In genomic region chr10:63629363-63630084, GRCh38 we compare ENCODE assay signal across 8 cellular contexts.
DNase-seq lines count a peak whose midpoint lies in the region; ATAC-seq and TF ChIP-seq lines count a peak whose summit lies in the region.

No MANE protein-coding gene starts in this region.

- peak overlapping the region; percentile 96 for H3K27ac ChIP-seq in upper lobe of right lung

- peaks cover 27% of the 10 kb centered on the region for H3K4me1 ChIP-seq in upper lobe of right lung

- H3K27me3 ChIP-seq in upper lobe of right lung = no peaks in the 10 kb centered on the region

- peak; percentile 87 for TF ChIP-seq CTCF in GM12864 (IDR thresholded peaks at IDR 0.05; ENCODE audit: low read depth, low read length, missing control alignments)
- TF ChIP-seq CTCF in upper lobe of right lung (IDR thresholded peaks at IDR 0.05) = peak; percentile 78

- peak; percentile 53 for ATAC-seq in HG02642 (IDR thresholded peaks at IDR 0.05; ENCODE audit: poor library complexity, unreplicated experiment)
- peak; percentile 76 to 84 for ATAC-seq in left cardiac atrium
- peak; percentile 77 for ATAC-seq in upper lobe of right lung

- peak overlapping the region; percentile 86 for H3K4me3 ChIP-seq in GM12864 (ENCODE audit: low read depth, low read length)
- peak overlapping the region; percentile 65 for H3K4me3 ChIP-seq in upper lobe of right lung

- H3K36me3 ChIP-seq in upper lobe of right lung = no peaks in the 10 kb centered on the region

- DNase-seq in GM12864 (ENCODE audit: low read depth) = peak; percentile 85
- peak; percentile 90 for DNase-seq in NCI-H1092 treated with DMSO at 0.1 percent for 48 hours (lab: John Stamatoyannopoulos, UW)
- DNase-seq in SW480 (ENCODE audit: low spot score) = peak; percentile 97
- peak; percentile 99 for DNase-seq in amniotic epithelial cell (ENCODE audit: low read depth)
- DNase-seq in left cardiac atrium = peak; percentile 97
- DNase-seq in posterior vena cava (ENCODE audit: low spot score) = peak; percentile 98
- peak; percentile 97 for DNase-seq in upper lobe of right lung

- no peaks in the 10 kb centered on the region for H3K9me3 ChIP-seq in upper lobe of right lung

- intact Hi-C loops in left cardiac atrium (cut with DNase I) (loop anchor here in 1 of 2 donors (1.0 to 10.0 kb wide), 5 partner anchors 83 to 461 kb away; partner anchors contain the start of gene JMJD1C), posterior vena cava (cut with DNase I) (loop anchor here (5.0 to 10.0 kb wide), 3 partner anchors 38 to 825 kb away; partner anchors contain the start of gene ADO (in 1 of the 2)), upper lobe of right lung (cut with DNase I) (loop anchor here (5.0 kb wide), 1 partner anchor 83 kb away; no protein-coding TSS in a partner anchor)

Comparison
In these comparisons a context has a peak if more than half of its experiments do, and no peak if none do; other contexts are left out.
1. Peak in every context shown above with its lines: DNase-seq, ATAC-seq, H3K4me3 ChIP-seq and H3K27ac ChIP-seq.